In the genomic region with DNA sequence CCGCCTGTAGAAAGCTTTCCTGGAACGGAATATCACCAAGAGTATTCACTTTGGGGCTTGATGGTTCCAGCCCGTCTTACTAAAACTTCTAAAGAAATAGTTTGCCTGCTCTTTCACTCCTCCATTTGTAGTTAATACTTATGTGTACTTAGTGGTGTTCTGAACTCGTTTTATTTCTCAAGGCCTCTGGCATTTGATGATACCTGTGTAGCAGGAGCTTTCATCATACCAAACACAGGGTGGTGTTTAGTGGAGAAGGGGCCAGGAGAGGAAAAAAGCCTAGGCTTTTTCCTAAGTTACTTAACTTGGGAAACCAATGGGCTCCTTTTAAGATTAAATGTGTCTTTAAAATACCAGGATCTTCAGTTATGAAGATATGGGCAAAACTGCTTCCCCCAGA, we compare ENCODE assay signal across 19 cellular contexts.
DNase-seq lines count a peak whose midpoint lies in the region; ATAC-seq and TF ChIP-seq lines count a peak whose summit lies in the region.
"Had no signal": no experiment of that assay in that cellular context is flagged by ENCODE, and none has a peak within 500 bp of the region (broad histone marks: within the 10 kb centered on the region; RNA-seq: fewer than 3 reads in every experiment).

No MANE protein-coding gene starts in this region.

- no peaks in the 10 kb centered on the region; the same call in 1 of the 2 replicates for H3K27me3 Mint-ChIP-seq in H9 (ENCODE audit: low read depth)

- H3K27ac Mint-ChIP-seq in H9 = no peak overlapping the region
- H3K27ac Mint-ChIP-seq: CD4-positive, CD25-positive, alpha-beta regulatory T cell had no signal

- H4K91ac ChIP-seq in H9 (ENCODE audit: insufficient read length, low read depth, low read length) = no peak overlapping the region

- DNase-seq in right lobe of liver = no peak
- no peak for DNase-seq in omental fat pad (ENCODE audit: low spot score)
- no peak for DNase-seq in H9
- DNase-seq: CD4-positive, CD25-positive, alpha-beta regulatory T cell; EL; GF-D8; HCEC 1CT; NCI-H2029 treated with DMSO at 0.1 percent for 48 hours; NCI-H2171 treated with DMSO at 0.1 percent for 48 hours; NCI-H446; NCI-H526 had no signal

- H3K4me1 ChIP-seq in ACC112 (ENCODE audit: control insufficient read depth, insufficient read depth, low read length, unreplicated experiment) (peaks cover 5% of the 10 kb centered on the region), right lobe of liver (peaks cover 0 to 22% (median 0%) of the 10 kb centered on the region in 4 donors), H9 (ENCODE audit: insufficient read depth, low read length) (no peaks in the 10 kb centered on the region; the same call in 1 of the 2 replicates)
- H3K4me1 ChIP-seq: A549, SJSA1 had no signal

- TF ChIP-seq CTCF in VCaP (conservative IDR thresholded peaks at IDR 0.05) (no peak), right lobe of liver (IDR thresholded peaks at IDR 0.05) (no peak), omental fat pad (IDR thresholded peaks at IDR 0.05) (no peak), H9 (conservative IDR thresholded peaks at IDR 0.05) (no peak)

- no peak overlapping the region for H3K4me2 ChIP-seq in H9 (ENCODE audit: insufficient read depth, insufficient read length, low read length)
- H3K4me2 ChIP-seq: A549, KMS-11 had no signal

- no peak overlapping the region for H2AK5ac ChIP-seq in H9 (ENCODE audit: insufficient read length, low read length)

- H2AFZ ChIP-seq in ACC112 (ENCODE audit: low read length, unreplicated experiment) (peak overlapping the region; percentile 38), H9 (ENCODE audit: low read length) (no peak overlapping the region)

- TF ChIP-seq POLR2A in right lobe of liver (IDR thresholded peaks at IDR 0.05) = no peak

- H3K14ac ChIP-seq in H9 (ENCODE audit: insufficient read depth, low read length) = no peak overlapping the region

- H3K4ac ChIP-seq in H9 (ENCODE audit: low read depth, low read length) = no peak overlapping the region

- no peaks in the 10 kb centered on the region for H3K36me3 Mint-ChIP-seq in H9 (ENCODE audit: insufficient read depth in 1 of 3, low read depth in 3 of 3)
- H3K36me3 Mint-ChIP-seq: CD4-positive, CD25-positive, alpha-beta regulatory T cell had no signal

- no peak overlapping the region for H3T11ph ChIP-seq in H9 (ENCODE audit: low read length)

- H2BK120ac ChIP-seq in H9 (ENCODE audit: low read depth, low read length, poor library complexity, severe bottlenecking) = no peak overlapping the region

- no peak overlapping the region for H2BK12ac ChIP-seq in H9 (ENCODE audit: insufficient read length, low read depth, low read length)

- H4K5ac ChIP-seq in H9 (ENCODE audit: insufficient read length, low read depth, low read length) = no peak overlapping the region

- H3K23me2 ChIP-seq in H9 (ENCODE audit: insufficient read length, low read depth, low read length, poor library complexity, severe bottlenecking) = no peaks in the 10 kb centered on the region

- no peak overlapping the region for H2BK20ac ChIP-seq in H9 (ENCODE audit: low read depth, low read length, poor library complexity, severe bottlenecking)

- H4K20me1 ChIP-seq in H9 (ENCODE audit: control insufficient read depth, insufficient read depth, insufficient read length) = no peaks in the 10 kb centered on the region

- 49% methylated on average over 4 of the region's 4 CpGs for WGBS in right lobe of liver (ENCODE audit: insufficient coverage, low coverage, low lambda C conversion rate, missing lambda C conversion rate)
- no CpG with 5 or more reads among the region's 4 CpGs for WGBS in H9 (ENCODE audit: extremely low coverage, insufficient read length, low lambda C conversion rate)

- H3K18ac ChIP-seq in H9 (ENCODE audit: insufficient read length, low read depth, low read length) = no peak overlapping the region

- H3K9me3 ChIP-seq in right lobe of liver (no peaks in the 10 kb centered on the region), H9 (ENCODE audit: control insufficient read depth, low read depth, low read length) (no peaks in the 10 kb centered on the region)
- H3K9me3 ChIP-seq: A549, SJSA1 had no signal

- no peak overlapping the region for H4K8ac ChIP-seq in H9 (replicated peaks; ENCODE audit: insufficient read length, low read depth, low read length)

- no peak overlapping the region for H3K9ac ChIP-seq in H9 (ENCODE audit: extremely low read depth, insufficient read length, low read length)
- H3K9ac ChIP-seq: KMS-11 had no signal

- H3K4me3 ChIP-seq in ACC112 (ENCODE audit: low read depth, low read length) = no peak overlapping the region
- no peak overlapping the region for H3K4me3 ChIP-seq in right lobe of liver
- H3K4me3 ChIP-seq: A549, SJSA1 had no signal

- H3K79me1 ChIP-seq in H9 (ENCODE audit: insufficient read depth, low read depth, low read length, poor library complexity, severe bottlenecking) = no peaks in the 10 kb centered on the region

- no peak overlapping the region for H3K27ac ChIP-seq in ACC112 (ENCODE audit: low read depth, low read length)
- peak overlapping the region; percentile 8; the same call in 1 of the 2 replicates for H3K27ac ChIP-seq in VCaP
- H3K27ac ChIP-seq in right lobe of liver = no peak overlapping the region
- H3K27ac ChIP-seq in H9 (ENCODE audit: insufficient read length, low read depth, low read length) = no peak overlapping the region
- H3K27ac ChIP-seq: A549, KMS-11, SJSA1 had no signal

- H2BK15ac ChIP-seq in H9 (ENCODE audit: low read depth, low read length) = no peak overlapping the region

- H3K4me3 Mint-ChIP-seq in H9 = no peak overlapping the region
- H3K4me3 Mint-ChIP-seq: CD4-positive, CD25-positive, alpha-beta regulatory T cell had no signal

- no peaks in the 10 kb centered on the region for H3K9me3 Mint-ChIP-seq in H9
- H3K9me3 Mint-ChIP-seq: CD4-positive, CD25-positive, alpha-beta regulatory T cell had no signal

- peak; percentile 45 to 76 (median 51) for ATAC-seq in right lobe of liver
- ATAC-seq in omental fat pad (ENCODE audit: low FRiP score) = peak; percentile 64
- no peak for ATAC-seq in HG03442 (IDR thresholded peaks at IDR 0.05; ENCODE audit: unreplicated experiment)
- ATAC-seq in GM21717 (IDR thresholded peaks at IDR 0.05; ENCODE audit: unreplicated experiment) = no peak
- ATAC-seq: A549, Right ventricle myocardium inferior had no signal

- intact Hi-C loops in right lobe of liver (cut with DNase I) = loop anchor here (5.0 to 10.0 kb wide), 4 partner anchors 71 to 271 kb away; no protein-coding TSS in a partner anchor

- no peak overlapping the region for H3K23ac ChIP-seq in H9 (ENCODE audit: insufficient read length, low read depth, low read length)

- H3K4me1 Mint-ChIP-seq in H9 = peaks cover 17 to 18% of the 10 kb centered on the region in 2 experiments

- H3K27me3 ChIP-seq in ACC112 (ENCODE audit: insufficient read depth, low read length) (peaks cover 3% of the 10 kb centered on the region; the same call in 1 of the 2 replicates), right lobe of liver (no peaks in the 10 kb centered on the region), H9 (ENCODE audit: insufficient read depth, low read length) (no peaks in the 10 kb centered on the region)
- H3K27me3 ChIP-seq: SJSA1 had no signal

- no peaks in the 10 kb centered on the region for H3K79me2 ChIP-seq in ACC112 (ENCODE audit: control insufficient read depth, insufficient read depth, low read length, unreplicated experiment)
- H3K79me2 ChIP-seq in H9 (ENCODE audit: insufficient read depth, low read length) = no peaks in the 10 kb centered on the region; the same call in 1 of the 2 replicates

- H3K56ac ChIP-seq in H9 (ENCODE audit: insufficient read length, low read depth, low read length) = no peak overlapping the region

- H3K36me3 ChIP-seq in ACC112 (ENCODE audit: insufficient read depth, low read length) (no peaks in the 10 kb centered on the region), right lobe of liver (no peaks in the 10 kb centered on the region)
- H3K36me3 ChIP-seq: SJSA1 had no signal

- no peak overlapping the region for H2BK5ac ChIP-seq in H9 (ENCODE audit: insufficient read length, low read length)

Comparison
In these comparisons a context has a peak if more than half of its experiments do, and no peak if none do; other contexts are left out.
1. ATAC-seq: peak in right lobe of liver (4 of 4) and omental fat pad (single experiment); none in HG03442 (single experiment) and GM21717 (single experiment).